Comparison of ENCODE assay signal across 1 cellular context in genomic region chrX:73892515-73893090, GRCh38.
A peak's percentile ranks its signal among the peaks of the same experiment; 100 is the strongest.
TF ChIP-seq lines count a peak whose summit lies in the region.

No MANE protein-coding gene starts in this region.

TF ChIP-seq in HEK293, 187 proteins besides CTCF, POLR2A, EP300 and RAD21 (continued from another document):
- TF ChIP-seq PATZ1 (tag by site-specific recombination; IDR thresholded peaks at IDR 0.05) (0 out of 2 replicates have a peak, but pooled peaks have one; percentile 29), SETDB1 (IDR thresholded peaks at IDR 0.05; ENCODE audit: insufficient read length, low read length) (peak; percentile 64), SP3 (tag by site-specific recombination; IDR thresholded peaks at IDR 0.05) (peak; percentile 64), ZNF341 (tag by site-specific recombination; IDR thresholded peaks at IDR 0.05; ENCODE audit: low read depth) (0 out of 2 replicates have a peak, but pooled peaks have one; percentile 13), SP2 (tag by site-specific recombination; IDR thresholded peaks at IDR 0.05) (0 out of 2 replicates have a peak, but pooled peaks have one; percentile 23), ZNF677 (tag by site-specific recombination; IDR thresholded peaks at IDR 0.05) (peak; percentile 79; the same call in 1 of the 2 replicates), ZIC2 (tag by site-specific recombination; IDR thresholded peaks at IDR 0.05) (peak; percentile 54), KLF1 (tag by site-specific recombination; IDR thresholded peaks at IDR 0.05) (peak; percentile 42; the same call in 1 of the 2 replicates), EGR2 (tag by site-specific recombination; IDR thresholded peaks at IDR 0.05; ENCODE audit: low read depth) (peak; percentile 58), GLIS1 (tag by site-specific recombination; IDR thresholded peaks at IDR 0.05) (peak; percentile 11; the same call in 1 of the 2 replicates)
